In genomic region chr1:19849307-19849706, GRCh38 we compare ENCODE assay signal across 6 cellular contexts. TPM values are rescaled to one million over a fixed set of nuclear protein-coding genes. Genes with fewer than 3 reads are reported as not detected.
"Had no signal": no experiment of that assay in that cellular context is flagged by ENCODE, and none has a peak within 500 bp of the region (broad histone marks: within the 10 kb centered on the region; RNA-seq: fewer than 3 reads in every experiment).

No MANE protein-coding gene starts in this region.

RNA-seq across cellular contexts. Expression of gene RNF186, which starts 34.2 kb away (rescaled TPM):
- total RNA-seq: GM23248, GM23338, H4, H7, H9, HFFc6 had no signal
- polyA plus RNA-seq: GM23248, GM23338 had no signal
